7 cellular contexts compared by ENCODE assay signal in the genomic region with DNA sequence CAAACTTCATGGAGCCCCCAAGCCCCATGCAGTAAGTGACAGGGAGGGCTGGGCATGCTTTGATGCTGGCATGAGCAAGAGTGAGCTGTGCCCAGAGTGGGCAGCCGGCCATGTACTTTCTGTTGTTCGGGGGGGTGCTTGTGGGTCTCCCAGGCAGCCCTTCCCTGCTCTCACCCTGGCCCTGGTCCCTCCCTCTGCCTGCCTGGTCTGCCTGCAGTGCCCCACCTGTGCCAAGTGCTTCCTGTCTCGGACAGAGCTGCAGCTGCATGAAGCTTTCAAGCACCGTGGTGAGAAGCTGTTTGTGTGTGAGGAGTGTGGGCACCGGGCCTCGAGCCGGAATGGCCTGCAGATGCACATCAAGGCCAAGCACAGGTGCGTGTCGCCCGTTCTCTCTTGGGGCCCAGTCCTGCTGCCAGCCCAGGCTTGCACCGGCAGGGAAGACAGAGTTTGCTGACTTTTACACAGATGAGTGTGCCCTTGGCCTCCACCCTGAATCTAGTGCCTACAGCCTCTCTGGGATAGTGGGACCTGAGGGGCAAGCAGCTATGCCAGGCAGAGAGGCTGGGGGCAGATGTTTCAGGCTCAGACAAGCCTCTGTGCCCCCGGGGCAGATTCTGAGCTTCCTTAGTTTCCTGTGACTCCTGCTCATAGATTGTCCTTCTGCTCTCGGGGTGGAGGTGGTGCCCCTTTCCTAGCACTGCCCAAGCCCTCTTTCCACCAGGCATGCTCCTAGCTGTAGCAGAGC. TPM values are rescaled to one million over a fixed set of nuclear protein-coding genes. Genes with fewer than 3 reads are reported as not detected.
A peak's percentile ranks its signal among the peaks of the same experiment; 100 is the strongest.
DNase-seq lines count a peak whose midpoint lies in the region; ATAC-seq and TF ChIP-seq lines count a peak whose summit lies in the region.
"Had no signal": no experiment of that assay in that cellular context is flagged by ENCODE, and none has a peak within 500 bp of the region (broad histone marks: within the 10 kb centered on the region; RNA-seq: fewer than 3 reads in every experiment).

No MANE protein-coding gene starts in this region.

- no peak overlapping the region for H3K56ac ChIP-seq in IMR-90 (ENCODE audit: extremely low read depth, insufficient read depth, low read length)

- TF ChIP-seq RAD21 in IMR-90 (IDR thresholded peaks at IDR 0.05; ENCODE audit: low read length) = no peak

- H3K27me3 ChIP-seq in IMR-90 (ENCODE audit: control insufficient read depth, insufficient read depth, low read length) (no peaks in the 10 kb centered on the region), ascending aorta (no peaks in the 10 kb centered on the region)

- H3K4me3 ChIP-seq in IMR-90 (ENCODE audit: insufficient read depth, low read depth, low read length) (no peak overlapping the region), ascending aorta (no peak overlapping the region)

- peak overlapping the region; percentile 7 for H2AFZ ChIP-seq in IMR-90 (replicated peaks; ENCODE audit: low read length, poor library complexity)

- peaks cover 11% of the 10 kb centered on the region for H3K36me3 Mint-ChIP-seq in nephron progenitor cell (ENCODE audit: low read depth)

- no peak overlapping the region for H3K9ac ChIP-seq in IMR-90 (ENCODE audit: low read depth, low read length)

- H3K14ac ChIP-seq in IMR-90 (replicated peaks; ENCODE audit: low read depth, low read length) = no peak overlapping the region

- H3K4me3 Mint-ChIP-seq in nephron progenitor cell = no peak overlapping the region

- H3K36me3 ChIP-seq in IMR-90 (ENCODE audit: control insufficient read depth, insufficient read depth, low read length) = peaks cover 49% of the 10 kb centered on the region
- peaks cover 30 to 32% of the 10 kb centered on the region in 2 donors for H3K36me3 ChIP-seq in ascending aorta

- H4K5ac ChIP-seq in IMR-90 (ENCODE audit: low read depth, low read length) = no peak overlapping the region

- TF ChIP-seq CTCF in IMR-90 (conservative IDR thresholded peaks at IDR 0.05; ENCODE audit: low read depth, low read length) (no peak), ascending aorta (IDR thresholded peaks at IDR 0.05) (no peak), nephron progenitor cell (IDR thresholded peaks at IDR 0.05) (no peak)

- H3K18ac ChIP-seq in IMR-90 (ENCODE audit: low read depth, low read length) = no peak overlapping the region

- H3K4ac ChIP-seq in IMR-90 (ENCODE audit: low read depth, low read length) = no peak overlapping the region

- intact Hi-C loops in IMR-90 (cut with micrococcal nuclease) (no loop called here), ascending aorta (cut with DNase I) (no loop called here)

- no peaks in the 10 kb centered on the region for H3K9me3 Mint-ChIP-seq in nephron progenitor cell

- dilution Hi-C loops in IMR-90 (cut with HindIII; ENCODE audit: low sequenced_read_pairs, unreplicated experiment) = no loop called here

- peaks cover 7 to 53% of the 10 kb centered on the region in 2 experiments for H3K79me1 ChIP-seq in IMR-90 (ENCODE audit: low read depth in 1 of 2, low read length in 2 of 2)

- H3K23ac ChIP-seq in IMR-90 (ENCODE audit: low read depth, low read length) = no peak overlapping the region

- WGBS in IMR-90 (ENCODE audit: extremely low coverage in 2 of 2, insufficient read length in 1 of 2), 2 experiments = 84% methylated on average over 6 of the region's 13 CpGs; no CpG with 5 or more reads in 1 of the 2 experiments

- ATAC-seq in IMR-90 (ENCODE audit: low read depth) (no peak), HG03342 (IDR thresholded peaks at IDR 0.05; ENCODE audit: unreplicated experiment) (no peak), HG03460 (IDR thresholded peaks at IDR 0.05; ENCODE audit: unreplicated experiment) (no peak), HG02981 (IDR thresholded peaks at IDR 0.05; ENCODE audit: unreplicated experiment) (no peak)

- peaks cover 4% of the 10 kb centered on the region; the same call in 1 of the 2 replicates for H3K9me1 ChIP-seq in IMR-90 (ENCODE audit: insufficient read depth, low read length)

- peaks cover 50% of the 10 kb centered on the region for H4K20me1 ChIP-seq in IMR-90 (ENCODE audit: insufficient read depth, low read length)

- DNase-seq in IMR-90 (no peak), ascending aorta (ENCODE audit: low spot score in 2 of 2) (no peak), nephron progenitor cell (no peak)
- DNase-seq: NCI-H774 had no signal

- H3K9me3 ChIP-seq in IMR-90 (ENCODE audit: control insufficient read depth, insufficient read depth, low read length) (no peaks in the 10 kb centered on the region), ascending aorta (no peaks in the 10 kb centered on the region)

- BruUV-seq in IMR-90 (replicated peaks; lab: Mats Ljungman, UMichigan) = no TSS peak

- H4K91ac ChIP-seq in IMR-90 (ENCODE audit: insufficient read depth, low read depth, low read length) = no peak overlapping the region

- CTCF ChIA-PET in IMR-90 (lab: Yijun Ruan, JAX) = interaction anchor here (0.6 kb wide), 1 partner anchor 71 kb away, joined by 5 read pairs; no protein-coding TSS in a partner anchor

- TF ChIP-seq POLR2A in IMR-90 (IDR thresholded peaks at IDR 0.05; ENCODE audit: low read depth, low read length) = no peak

- peak overlapping the region; percentile 57 for H3K27ac Mint-ChIP-seq in nephron progenitor cell

- peaks cover 23% of the 10 kb centered on the region for H3K4me1 Mint-ChIP-seq in nephron progenitor cell

- in situ Hi-C loops in IMR-90 (cut with MboI; ENCODE audit: low sequenced_read_pairs) = no loop called here

- no peaks in the 10 kb centered on the region for H3K27me3 Mint-ChIP-seq in nephron progenitor cell (ENCODE audit: low read depth, poor library complexity)

- H2BK120ac ChIP-seq in IMR-90 (ENCODE audit: low read depth, low read length) = no peak overlapping the region

- no peak overlapping the region for H2BK5ac ChIP-seq in IMR-90 (ENCODE audit: low read depth, low read length, poor library complexity, severe bottlenecking)

- no peak overlapping the region for H4K8ac ChIP-seq in IMR-90 (ENCODE audit: low read depth in 2 of 2, low read length in 2 of 2)

- H3K27ac ChIP-seq in IMR-90 (ENCODE audit: insufficient read depth, low read length) = no peak overlapping the region
- H3K27ac ChIP-seq in ascending aorta = peak overlapping the region; percentile 2 to 43

- H2AK5ac ChIP-seq in IMR-90 (ENCODE audit: low read depth, low read length) = no peak overlapping the region

- POLR2A ChIA-PET in IMR-90 (lab: Charles Lee; ENCODE audit: unreplicated experiment) = no interaction called here

- no peak overlapping the region for H3K4me2 ChIP-seq in IMR-90 (ENCODE audit: low read depth, low read length)

- no peak overlapping the region for H2BK20ac ChIP-seq in IMR-90 (ENCODE audit: low read depth, low read length)

- no peak overlapping the region for H2BK15ac ChIP-seq in IMR-90 (ENCODE audit: low read depth, low read length)

- H3K4me1 ChIP-seq in IMR-90 (ENCODE audit: control insufficient read depth, insufficient read depth, low read length) = no peaks in the 10 kb centered on the region
- peaks cover 11 to 41% of the 10 kb centered on the region in 2 donors for H3K4me1 ChIP-seq in ascending aorta

- H2AK9ac ChIP-seq in IMR-90 (replicated peaks; ENCODE audit: low read depth, low read length, poor library complexity) = peak overlapping the region; percentile 7

TF ChIP-seq in IMR-90, 13 proteins besides CTCF, POLR2A, EP300 and RAD21 (continues in another document):
- no peak for TF ChIP-seq MAFK (IDR thresholded peaks at IDR 0.05; ENCODE audit: low read depth, low read length)
- TF ChIP-seq MAZ (IDR thresholded peaks at IDR 0.05; ENCODE audit: borderline replicate concordance, low read depth, low read length) = no peak
- TF ChIP-seq, protein P1, sequence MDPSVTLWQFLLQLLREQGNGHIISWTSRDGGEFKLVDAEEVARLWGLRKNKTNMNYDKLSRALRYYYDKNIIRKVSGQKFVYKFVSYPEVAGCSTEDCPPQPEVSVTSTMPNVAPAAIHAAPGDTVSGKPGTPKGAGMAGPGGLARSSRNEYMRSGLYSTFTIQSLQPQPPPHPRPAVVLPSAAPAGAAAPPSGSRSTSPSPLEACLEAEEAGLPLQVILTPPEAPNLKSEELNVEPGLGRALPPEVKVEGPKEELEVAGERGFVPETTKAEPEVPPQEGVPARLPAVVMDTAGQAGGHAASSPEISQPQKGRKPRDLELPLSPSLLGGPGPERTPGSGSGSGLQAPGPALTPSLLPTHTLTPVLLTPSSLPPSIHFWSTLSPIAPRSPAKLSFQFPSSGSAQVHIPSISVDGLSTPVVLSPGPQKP (IDR thresholded peaks at IDR 0.05; ENCODE audit: borderline replicate concordance, low read depth, low read length) = no peak
- no peak for TF ChIP-seq MXI1 (IDR thresholded peaks at IDR 0.05; ENCODE audit: borderline replicate concordance, low read depth, low read length)
- no peak for TF ChIP-seq RCOR1 (IDR thresholded peaks at IDR 0.05; ENCODE audit: insufficient replicate concordance, low read length)
- TF ChIP-seq SMC3 (IDR thresholded peaks at IDR 0.05; ENCODE audit: low read depth, low read length) = no peak
- TF ChIP-seq FOS (IDR thresholded peaks at IDR 0.05; ENCODE audit: low read depth, low read length) = no peak
- no peak for TF ChIP-seq RFX5 (IDR thresholded peaks at IDR 0.05; ENCODE audit: low read depth, low read length)

RNA-seq across cellular contexts. Expression of a gene that starts 7.6 kb away (rescaled TPM):
- total RNA-seq in IMR-90 (2012; rRNA removed) (9.3 and 10.3 TPM in 2 replicates), ascending aorta (106 TPM)
- polyA plus RNA-seq in IMR-90 (2012; rRNA removed) = 17.5 and 19.7 TPM in 2 replicates
- 10.0 and 15.6 TPM in 2 replicates for polyA plus RNA-seq in IMR-90 (2012; cell fraction: cytosol; rRNA removed)
- 61.7 and 153 TPM in 2 replicates for polyA plus RNA-seq in IMR-90 (2012; cell fraction: nucleus; rRNA removed; ENCODE audit: low replicate concordance)

RNA-seq across cellular contexts. Expression of a gene that starts 15.2 kb away (rescaled TPM):
- total RNA-seq in IMR-90 (2012; rRNA removed) (12.0 and 14.2 TPM in 2 replicates), ascending aorta (147 TPM)
- 36.7 and 37.4 TPM in 2 replicates for polyA plus RNA-seq in IMR-90 (2012; rRNA removed)
- polyA plus RNA-seq in IMR-90 (2012; cell fraction: cytosol; rRNA removed) = 27.2 and 40.1 TPM in 2 replicates
- polyA plus RNA-seq in IMR-90 (2012; cell fraction: nucleus; rRNA removed; ENCODE audit: low replicate concordance) = 70.4 and 149 TPM in 2 replicates

RNA-seq across cellular contexts. Expression of a gene that starts 26.1 kb away (rescaled TPM):
- 7.3 and 9.4 TPM in 2 replicates for total RNA-seq in IMR-90 (2012; rRNA removed)
- polyA plus RNA-seq in IMR-90 (2012; rRNA removed) = 7.6 and 9.8 TPM in 2 replicates
- polyA plus RNA-seq in IMR-90 (2012; cell fraction: cytosol; rRNA removed) = 6.4 and 8.4 TPM in 2 replicates
- polyA plus RNA-seq in IMR-90 (2012; cell fraction: nucleus; rRNA removed; ENCODE audit: low replicate concordance) = 13.3 and 25.1 TPM in 2 replicates
- 1.5 TPM for total RNA-seq in ascending aorta

RNA-seq across cellular contexts. Expression of a gene that starts 32.3 kb away (rescaled TPM):
- total RNA-seq in IMR-90 (2012; rRNA removed) (not detected in 2 replicates), ascending aorta (not detected)
- polyA plus RNA-seq in IMR-90 (2012; rRNA removed) = 0.05 and 0.10 TPM in 2 replicates
- 0.05 TPM in 1 of 2 replicates, not detected in the other for polyA plus RNA-seq in IMR-90 (2012; cell fraction: cytosol; rRNA removed)
- 0.09 and 0.15 TPM in 2 replicates for polyA plus RNA-seq in IMR-90 (2012; cell fraction: nucleus; rRNA removed; ENCODE audit: low replicate concordance)

RNA-seq across cellular contexts. Expression of a gene that starts 33.1 kb away (rescaled TPM):
- total RNA-seq in IMR-90 (2012; rRNA removed) (19.2 and 21.4 TPM in 2 replicates), ascending aorta (31.0 TPM)
- polyA plus RNA-seq in IMR-90 (2012; rRNA removed) = 12.4 and 13.0 TPM in 2 replicates
- polyA plus RNA-seq in IMR-90 (2012; cell fraction: cytosol; rRNA removed) = 4.2 and 5.3 TPM in 2 replicates
- 7.7 and 27.7 TPM in 2 replicates for polyA plus RNA-seq in IMR-90 (2012; cell fraction: nucleus; rRNA removed; ENCODE audit: low replicate concordance)
